Comparison of ENCODE assay signal across 16 cellular contexts in the genomic region with DNA sequence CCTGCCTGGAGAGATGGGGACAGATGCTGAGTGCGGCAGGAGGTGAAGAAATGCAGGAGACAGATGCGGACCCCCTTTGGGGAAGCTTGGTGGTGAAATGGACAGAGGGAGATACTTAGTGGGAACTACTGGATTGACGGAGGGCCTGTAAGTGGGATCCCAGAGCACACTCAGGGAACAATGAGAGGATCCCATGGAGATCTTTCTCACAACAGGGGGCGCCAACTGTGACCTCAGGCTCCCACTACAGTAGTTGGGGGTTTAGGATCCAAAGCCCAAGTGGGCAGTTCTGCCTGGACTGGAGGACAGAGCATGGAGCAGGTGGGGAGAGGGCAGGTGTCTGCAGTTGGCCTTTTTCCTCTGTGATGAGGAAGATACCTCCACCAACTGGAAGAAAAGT. TPM values are rescaled to one million over a fixed set of nuclear protein-coding genes. Genes with fewer than 3 reads are reported as not detected.
A peak's percentile ranks its signal among the peaks of the same experiment; 100 is the strongest.
DNase-seq lines count a peak whose midpoint lies in the region; ATAC-seq, FAIRE-seq and TF ChIP-seq lines count a peak whose summit lies in the region.
"Had no signal": no experiment of that assay in that cellular context is flagged by ENCODE, and none has a peak within 500 bp of the region (broad histone marks: within the 10 kb centered on the region; RNA-seq: fewer than 3 reads in every experiment).

No MANE protein-coding gene starts in this region.

- H3K4me1 ChIP-seq in HepG2 (ENCODE audit: insufficient read depth, low read length): peaks cover 49% of the 10 kb centered on the region
- H3K4me1 ChIP-seq in right lobe of liver: peaks cover 0 to 12% (median 6%) of the 10 kb centered on the region in 4 donors

- H3K27ac Mint-ChIP-seq in IgD-negative memory B cell: peak overlapping the region in 2 of 3 donors; percentile 87 to 98
- H3K27ac Mint-ChIP-seq in effector memory CD8-positive, alpha-beta T cell: peak overlapping the region in 1 of 2 donors; percentile 61
- peak overlapping the region; percentile 5 for H3K27ac Mint-ChIP-seq in stimulated activated memory B cell treated with anti-CD40 and anti-IgM and Interleukin-4, amounts not matched to agents 10 μg/mL and 1 μg/mL and 100 μg/mL, for 72 hours

- TF ChIP-seq POLR2A in HepG2 (IDR thresholded peaks at IDR 0.05; ENCODE audit: insufficient read depth in 1 of 2, low read depth in 2 of 2, low read length in 2 of 2): no peak; a peak in 1 of 4 replicates
- TF ChIP-seq POLR2A in right lobe of liver (IDR thresholded peaks at IDR 0.05): no peak

- H2AFZ ChIP-seq in HepG2 (ENCODE audit: low read length): no peak overlapping the region

- peaks cover 2% of the 10 kb centered on the region for H3K36me3 Mint-ChIP-seq in IgD-negative memory B cell
- peaks cover 54% of the 10 kb centered on the region for H3K36me3 Mint-ChIP-seq in effector memory CD8-positive, alpha-beta T cell (ENCODE audit: insufficient read depth)
- peaks cover 21% of the 10 kb centered on the region for H3K36me3 Mint-ChIP-seq in stimulated activated memory B cell treated with anti-CD40 and anti-IgM and Interleukin-4, amounts not matched to agents 10 μg/mL and 1 μg/mL and 100 μg/mL, for 72 hours

- H3K9me3 ChIP-seq in HepG2 (ENCODE audit: low read length) (no peaks in the 10 kb centered on the region), right lobe of liver (no peaks in the 10 kb centered on the region)
- H3K9me3 ChIP-seq: transverse colon had no signal

- H3K36me3 ChIP-seq in HepG2 (replicated peaks in 1 of 2; ENCODE audit: control insufficient read depth in 1 of 2, insufficient read depth in 2 of 2, low read length in 2 of 2): peaks cover 0 to 2% of the 10 kb centered on the region in 2 experiments; a peak in 2 of 5 replicates
- no peaks in the 10 kb centered on the region for H3K36me3 ChIP-seq in right lobe of liver
- H3K36me3 ChIP-seq: transverse colon had no signal

- H3K27me3 ChIP-seq in HepG2 (ENCODE audit: control insufficient read depth in 1 of 2, insufficient read depth in 2 of 2, low read length in 2 of 2) (peaks cover 0 to 2% of the 10 kb centered on the region in 2 experiments; a peak in 3 of 5 replicates), right lobe of liver (no peaks in the 10 kb centered on the region)

- H3K4me2 ChIP-seq in HepG2 (ENCODE audit: low read depth, low read length): no peak overlapping the region

- no peaks in the 10 kb centered on the region for H4K20me1 ChIP-seq in HepG2 (ENCODE audit: insufficient read depth, low read length)

- no peak for FAIRE-seq in HepG2 (lab: Jason Lieb, UNC)

- TF ChIP-seq CTCF in HepG2 (CRISPR knock-in tag; IDR thresholded peaks at IDR 0.05): peak; percentile 34
- TF ChIP-seq CTCF in right lobe of liver (IDR thresholded peaks at IDR 0.05): no peak

- CTCF ChIA-PET in HepG2 (lab: Yijun Ruan, JAX; ENCODE audit: low intra/inter-chr PET ratio, low total read pairs): no interaction called here

- TF ChIP-seq EP300 in HepG2 (IDR thresholded peaks at IDR 0.05; ENCODE audit: low read depth in 2 of 2, low read length in 2 of 2) (no peak), HepG2 (CRISPR knock-in tag; IDR thresholded peaks at IDR 0.05; ENCODE audit: borderline replicate concordance) (no peak)

- H3K79me2 ChIP-seq in HepG2 (ENCODE audit: insufficient read depth, low read length): peaks cover 22% of the 10 kb centered on the region

- WGBS in HepG2 (ENCODE audit: low lambda C conversion rate): 85% methylated on average over 4 of the region's 4 CpGs
- 100% methylated on average over 3 of the region's 4 CpGs for WGBS in right lobe of liver (ENCODE audit: insufficient coverage, low coverage, low lambda C conversion rate, missing lambda C conversion rate)

- TF ChIP-seq RAD21 in HepG2 (CRISPR knock-in tag; IDR thresholded peaks at IDR 0.05): no peak

- BruUV-seq in HepG2 (replicated peaks; lab: Mats Ljungman, UMichigan): no TSS peak

- ATAC-seq in HepG2: no peak
- ATAC-seq in right lobe of liver: no peak
- ATAC-seq in effector memory CD8-positive, alpha-beta T cell (replicated peaks): no peak
- no peak for ATAC-seq in stimulated activated memory B cell treated with anti-CD40 and anti-IgM and Interleukin-4, amounts not matched to agents 10 μg/mL and 1 μg/mL and 100 μg/mL, for 72 hours
- ATAC-seq in GM19455 (IDR thresholded peaks at IDR 0.05; ENCODE audit: unreplicated experiment): no peak
- ATAC-seq: left ventricle myocardium superior had no signal

- no peaks in the 10 kb centered on the region for H3K27me3 Mint-ChIP-seq in IgD-negative memory B cell
- no peaks in the 10 kb centered on the region for H3K27me3 Mint-ChIP-seq in effector memory CD8-positive, alpha-beta T cell
- H3K27me3 Mint-ChIP-seq in stimulated activated memory B cell treated with anti-CD40 and anti-IgM and Interleukin-4, amounts not matched to agents 10 μg/mL and 1 μg/mL and 100 μg/mL, for 72 hours: no peaks in the 10 kb centered on the region

- intact Hi-C loops in HepG2 (cut with micrococcal nuclease; ENCODE audit: unreplicated experiment): no loop called here
- intact Hi-C loops in right lobe of liver (cut with DNase I): no loop called here

- H3K9ac ChIP-seq in HepG2 (ENCODE audit: insufficient read depth, low read depth, low read length): no peak overlapping the region

- in situ Hi-C loops in HepG2 (cut with HindIII; ENCODE audit: extremely low pct_ligation_motif_present, low pct_unique_long_range_greater_than_20kb): no loop called here

- H3K4me3 ChIP-seq in HepG2 (replicated peaks in 1 of 3; ENCODE audit: insufficient read depth in 1 of 3, low read depth in 2 of 3, low read length in 3 of 3): no peak overlapping the region
- no peak overlapping the region for H3K4me3 ChIP-seq in right lobe of liver
- H3K4me3 ChIP-seq: transverse colon had no signal

- DNase-seq in HepG2 (ENCODE audit: low spot score) (no peak), right lobe of liver (no peak), activated gamma-delta T cell (lab: John Stamatoyannopoulos, UW) (no peak), 8988T (no peak)
- no peak for DNase-seq in effector memory CD8-positive, alpha-beta T cell
- DNase-seq: DMS53, left ventricle myocardium superior, NCI-H1105, NCI-H2171, NCI-H748 treated with DMSO at 0.1 percent for 48 hours, SW 1271, transverse colon had no signal

- peaks cover 31 to 47% (median 43%) of the 10 kb centered on the region in 3 donors for H3K4me1 Mint-ChIP-seq in IgD-negative memory B cell
- peaks cover 47 to 50% of the 10 kb centered on the region in 2 donors for H3K4me1 Mint-ChIP-seq in effector memory CD8-positive, alpha-beta T cell (ENCODE audit: low read depth in 2 of 2)
- H3K4me1 Mint-ChIP-seq in stimulated activated memory B cell treated with anti-CD40 and anti-IgM and Interleukin-4, amounts not matched to agents 10 μg/mL and 1 μg/mL and 100 μg/mL, for 72 hours: peaks cover 72% of the 10 kb centered on the region

- peak overlapping the region in 2 of 4 donors; percentile 76 to 88 for H3K4me3 Mint-ChIP-seq in IgD-negative memory B cell
- H3K4me3 Mint-ChIP-seq in effector memory CD8-positive, alpha-beta T cell: peak overlapping the region; percentile 29 to 62
- peak overlapping the region; percentile 35 for H3K4me3 Mint-ChIP-seq in stimulated activated memory B cell treated with anti-CD40 and anti-IgM and Interleukin-4, amounts not matched to agents 10 μg/mL and 1 μg/mL and 100 μg/mL, for 72 hours
- H3K4me3 Mint-ChIP-seq: CD14-positive monocyte had no signal

- POLR2A ChIA-PET in HepG2 (lab: Yijun Ruan, JAX): no interaction called here

- H3K27ac ChIP-seq in HepG2 (ENCODE audit: extremely low read length, insufficient read depth, low read length) (no peak overlapping the region), right lobe of liver (no peak overlapping the region)
- H3K27ac ChIP-seq: transverse colon had no signal

- peaks cover 0 to 2% (median 0%) of the 10 kb centered on the region in 3 donors for H3K9me3 Mint-ChIP-seq in IgD-negative memory B cell
- no peaks in the 10 kb centered on the region for H3K9me3 Mint-ChIP-seq in effector memory CD8-positive, alpha-beta T cell
- H3K9me3 Mint-ChIP-seq in stimulated activated memory B cell treated with anti-CD40 and anti-IgM and Interleukin-4, amounts not matched to agents 10 μg/mL and 1 μg/mL and 100 μg/mL, for 72 hours: no peaks in the 10 kb centered on the region

RNA-seq across cellular contexts. Expression of a gene that starts 3.4 kb away (rescaled TPM):
- 17.5 and 24.8 TPM in 2 replicates for total RNA-seq in HepG2 (2016; rRNA removed; fragmentation: Illumina TruSeq; extraction: Trizol)
- total RNA-seq in HepG2 (2016; cell fraction: cytosol; rRNA removed; fragmentation: Illumina TruSeq; extraction: Trizol; ENCODE audit: low read depth): 20.0 and 27.3 TPM in 2 replicates
- 14.9 and 23.0 TPM in 2 replicates for total RNA-seq in HepG2 (2016; cell fraction: insoluble cytoplasmic fraction; rRNA removed; fragmentation: Illumina TruSeq; extraction: Trizol)
- 31.4 and 35.9 TPM in 2 replicates for total RNA-seq in HepG2 (2016; cell fraction: membrane; rRNA removed; fragmentation: Illumina TruSeq; extraction: Trizol)
- total RNA-seq in HepG2 (2016; cell fraction: nucleus; rRNA removed; fragmentation: Illumina TruSeq; extraction: Trizol): 18.6 and 22.0 TPM in 2 replicates
- polyA plus RNA-seq in HepG2 (2011; rRNA removed): 35.3 and 38.6 TPM in 2 replicates
- polyA plus RNA-seq in HepG2 (2011; cell fraction: cytosol; rRNA removed): 30.5 and 35.2 TPM in 2 replicates
- polyA plus RNA-seq in HepG2 (2011; cell fraction: nucleus; rRNA removed): 36.6 and 37.4 TPM in 2 replicates
- 21.4 and 25.3 TPM in 2 replicates for polyA plus RNA-seq in HepG2 (2012)
- 32.5 and 40.9 TPM in 2 replicates for polyA plus RNA-seq in HepG2 (2016; cell fraction: cytosol; fragmentation: Illumina TruSeq; extraction: Trizol; ENCODE audit: low read depth)
- 30.7 and 34.8 TPM in 2 replicates for polyA plus RNA-seq in HepG2 (2016; cell fraction: insoluble cytoplasmic fraction; fragmentation: Illumina TruSeq; extraction: Trizol; ENCODE audit: low read depth)
- 49.8 and 53.8 TPM in 2 replicates for polyA plus RNA-seq in HepG2 (2016; cell fraction: membrane; fragmentation: Illumina TruSeq; extraction: Trizol; ENCODE audit: low read depth)
- 49.9 and 52.5 TPM in 2 replicates for polyA plus RNA-seq in HepG2 (2016; cell fraction: nucleus; fragmentation: Illumina TruSeq; extraction: Trizol; ENCODE audit: insufficient read depth, low read depth)
- polyA minus RNA-seq in HepG2 (2011; rRNA and poly(A)+ RNA removed; ENCODE audit: low replicate concordance): 68.5 and 193 TPM in 2 replicates
- 12.9 and 15.4 TPM in 2 replicates for polyA minus RNA-seq in HepG2 (2011; cell fraction: cytosol; rRNA and poly(A)+ RNA removed)
- polyA minus RNA-seq in HepG2 (2011; cell fraction: nucleus; rRNA and poly(A)+ RNA removed): 34.8 and 35.4 TPM in 2 replicates
- 10 to 100 TPM; 10.6 to 19.1 (median 13.9) TPM for total RNA-seq in right lobe of liver
- 44.9 TPM for polyA plus RNA-seq in IgD-negative memory B cell

RNA-seq across cellular contexts. Expression of a gene that starts 3.7 kb away (rescaled TPM):
- total RNA-seq in HepG2 (2016; rRNA removed; fragmentation: Illumina TruSeq; extraction: Trizol) (0.20 TPM in 1 of 2 replicates, not detected in the other), right lobe of liver (under 1 TPM in 3 of 6 experiments, not detected in 3; 0.58 to 0.81 (median 0.70) TPM)
- 0.51 TPM in 1 of 2 replicates, not detected in the other for total RNA-seq in HepG2 (2016; cell fraction: cytosol; rRNA removed; fragmentation: Illumina TruSeq; extraction: Trizol; ENCODE audit: low read depth)
- 0.15 TPM in 1 of 2 replicates, not detected in the other for total RNA-seq in HepG2 (2016; cell fraction: insoluble cytoplasmic fraction; rRNA removed; fragmentation: Illumina TruSeq; extraction: Trizol)
- not detected in 2 replicates for total RNA-seq in HepG2 (2016; cell fraction: membrane; rRNA removed; fragmentation: Illumina TruSeq; extraction: Trizol)
- total RNA-seq in HepG2 (2016; cell fraction: nucleus; rRNA removed; fragmentation: Illumina TruSeq; extraction: Trizol): 0.56 TPM in 1 of 2 replicates, not detected in the other
- polyA plus RNA-seq in HepG2 (2011; rRNA removed) (0.44 and 0.49 TPM in 2 replicates), IgD-negative memory B cell (1.1 TPM)
- polyA plus RNA-seq in HepG2 (2011; cell fraction: cytosol; rRNA removed): 0.17 and 0.32 TPM in 2 replicates
- 5.3 and 9.9 TPM in 2 replicates for polyA plus RNA-seq in HepG2 (2011; cell fraction: nucleus; rRNA removed)
- 0.32 and 0.67 TPM in 2 replicates for polyA plus RNA-seq in HepG2 (2012)
- polyA plus RNA-seq in HepG2 (2016; cell fraction: cytosol; fragmentation: Illumina TruSeq; extraction: Trizol; ENCODE audit: low read depth): 0.24 TPM in 1 of 2 replicates, not detected in the other
- polyA plus RNA-seq in HepG2 (2016; cell fraction: insoluble cytoplasmic fraction; fragmentation: Illumina TruSeq; extraction: Trizol; ENCODE audit: low read depth): not detected in 2 replicates
- not detected in 2 replicates for polyA plus RNA-seq in HepG2 (2016; cell fraction: membrane; fragmentation: Illumina TruSeq; extraction: Trizol; ENCODE audit: low read depth)
- 1.1 TPM in 1 of 2 replicates, not detected in the other for polyA plus RNA-seq in HepG2 (2016; cell fraction: nucleus; fragmentation: Illumina TruSeq; extraction: Trizol; ENCODE audit: insufficient read depth, low read depth)
- 0.72 and 1.4 TPM in 2 replicates for polyA minus RNA-seq in HepG2 (2011; rRNA and poly(A)+ RNA removed; ENCODE audit: low replicate concordance)
- polyA minus RNA-seq in HepG2 (2011; cell fraction: cytosol; rRNA and poly(A)+ RNA removed): 0.88 TPM in 1 of 2 replicates, not detected in the other
- 1.3 and 2.2 TPM in 2 replicates for polyA minus RNA-seq in HepG2 (2011; cell fraction: nucleus; rRNA and poly(A)+ RNA removed)
- total RNA-seq: left ventricle myocardium superior had no signal

RNA-seq across cellular contexts. Expression of a gene that starts 17.4 kb away (rescaled TPM):
- total RNA-seq in HepG2 (2016; rRNA removed; fragmentation: Illumina TruSeq; extraction: Trizol) (14.8 and 18.8 TPM in 2 replicates), right lobe of liver (10 to 100 TPM in 3 of 6 experiments, 1 to 10 TPM in 3; 3.2 to 23.8 (median 11.2) TPM)
- 35.6 and 43.0 TPM in 2 replicates for total RNA-seq in HepG2 (2016; cell fraction: cytosol; rRNA removed; fragmentation: Illumina TruSeq; extraction: Trizol; ENCODE audit: low read depth)
- 13.0 and 19.7 TPM in 2 replicates for total RNA-seq in HepG2 (2016; cell fraction: insoluble cytoplasmic fraction; rRNA removed; fragmentation: Illumina TruSeq; extraction: Trizol)
- 47.7 and 65.6 TPM in 2 replicates for total RNA-seq in HepG2 (2016; cell fraction: membrane; rRNA removed; fragmentation: Illumina TruSeq; extraction: Trizol)
- total RNA-seq in HepG2 (2016; cell fraction: nucleus; rRNA removed; fragmentation: Illumina TruSeq; extraction: Trizol): 12.8 and 17.5 TPM in 2 replicates
- polyA plus RNA-seq in HepG2 (2011; rRNA removed) (27.7 and 36.4 TPM in 2 replicates), IgD-negative memory B cell (32.5 TPM)
- 26.2 and 47.9 TPM in 2 replicates for polyA plus RNA-seq in HepG2 (2011; cell fraction: cytosol; rRNA removed)
- 41.2 and 43.3 TPM in 2 replicates for polyA plus RNA-seq in HepG2 (2011; cell fraction: nucleus; rRNA removed)
- polyA plus RNA-seq in HepG2 (2012): 14.8 and 21.6 TPM in 2 replicates
- polyA plus RNA-seq in HepG2 (2016; cell fraction: cytosol; fragmentation: Illumina TruSeq; extraction: Trizol; ENCODE audit: low read depth): 55.5 and 75.3 TPM in 2 replicates
- 20.6 and 23.9 TPM in 2 replicates for polyA plus RNA-seq in HepG2 (2016; cell fraction: insoluble cytoplasmic fraction; fragmentation: Illumina TruSeq; extraction: Trizol; ENCODE audit: low read depth)
- polyA plus RNA-seq in HepG2 (2016; cell fraction: membrane; fragmentation: Illumina TruSeq; extraction: Trizol; ENCODE audit: low read depth): 69.4 and 78.8 TPM in 2 replicates
- polyA plus RNA-seq in HepG2 (2016; cell fraction: nucleus; fragmentation: Illumina TruSeq; extraction: Trizol; ENCODE audit: insufficient read depth, low read depth): 25.2 and 32.3 TPM in 2 replicates
- polyA minus RNA-seq in HepG2 (2011; rRNA and poly(A)+ RNA removed; ENCODE audit: low replicate concordance): 74.4 and 118 TPM in 2 replicates
- 40.0 and 42.1 TPM in 2 replicates for polyA minus RNA-seq in HepG2 (2011; cell fraction: cytosol; rRNA and poly(A)+ RNA removed)
- polyA minus RNA-seq in HepG2 (2011; cell fraction: nucleus; rRNA and poly(A)+ RNA removed): 15.6 and 17.8 TPM in 2 replicates

RNA-seq across cellular contexts. Expression of a gene that starts 34.8 kb away (rescaled TPM):
- total RNA-seq in HepG2 (2016; rRNA removed; fragmentation: Illumina TruSeq; extraction: Trizol) (16.7 and 18.5 TPM in 2 replicates), right lobe of liver (10 to 100 TPM; 22.5 to 40.3 (median 29.8) TPM)
- total RNA-seq in HepG2 (2016; cell fraction: cytosol; rRNA removed; fragmentation: Illumina TruSeq; extraction: Trizol; ENCODE audit: low read depth): 13.5 and 13.9 TPM in 2 replicates
- total RNA-seq in HepG2 (2016; cell fraction: insoluble cytoplasmic fraction; rRNA removed; fragmentation: Illumina TruSeq; extraction: Trizol): 11.7 and 18.2 TPM in 2 replicates
- 42.0 and 46.1 TPM in 2 replicates for total RNA-seq in HepG2 (2016; cell fraction: membrane; rRNA removed; fragmentation: Illumina TruSeq; extraction: Trizol)
- total RNA-seq in HepG2 (2016; cell fraction: nucleus; rRNA removed; fragmentation: Illumina TruSeq; extraction: Trizol): 13.4 and 15.1 TPM in 2 replicates
- polyA plus RNA-seq in HepG2 (2011; rRNA removed) (65.4 and 103 TPM in 2 replicates), IgD-negative memory B cell (38.9 TPM)
- 63.0 and 69.3 TPM in 2 replicates for polyA plus RNA-seq in HepG2 (2011; cell fraction: cytosol; rRNA removed)
- 134 and 138 TPM in 2 replicates for polyA plus RNA-seq in HepG2 (2011; cell fraction: nucleus; rRNA removed)
- polyA plus RNA-seq in HepG2 (2012): 36.1 and 53.0 TPM in 2 replicates
- 33.4 and 37.1 TPM in 2 replicates for polyA plus RNA-seq in HepG2 (2016; cell fraction: cytosol; fragmentation: Illumina TruSeq; extraction: Trizol; ENCODE audit: low read depth)
- 18.0 and 19.3 TPM in 2 replicates for polyA plus RNA-seq in HepG2 (2016; cell fraction: insoluble cytoplasmic fraction; fragmentation: Illumina TruSeq; extraction: Trizol; ENCODE audit: low read depth)
- polyA plus RNA-seq in HepG2 (2016; cell fraction: membrane; fragmentation: Illumina TruSeq; extraction: Trizol; ENCODE audit: low read depth): 54.8 and 59.0 TPM in 2 replicates
- 32.9 and 35.5 TPM in 2 replicates for polyA plus RNA-seq in HepG2 (2016; cell fraction: nucleus; fragmentation: Illumina TruSeq; extraction: Trizol; ENCODE audit: insufficient read depth, low read depth)
- 41.6 and 91.9 TPM in 2 replicates for polyA minus RNA-seq in HepG2 (2011; rRNA and poly(A)+ RNA removed; ENCODE audit: low replicate concordance)
- 15.4 and 21.1 TPM in 2 replicates for polyA minus RNA-seq in HepG2 (2011; cell fraction: cytosol; rRNA and poly(A)+ RNA removed)
- 22.4 and 22.6 TPM in 2 replicates for polyA minus RNA-seq in HepG2 (2011; cell fraction: nucleus; rRNA and poly(A)+ RNA removed)

RNA-seq across cellular contexts. Expression of a gene that starts 46.5 kb away (rescaled TPM):
- total RNA-seq in HepG2 (2016; rRNA removed; fragmentation: Illumina TruSeq; extraction: Trizol): 16.1 and 16.6 TPM in 2 replicates
- 10.4 and 11.3 TPM in 2 replicates for total RNA-seq in HepG2 (2016; cell fraction: cytosol; rRNA removed; fragmentation: Illumina TruSeq; extraction: Trizol; ENCODE audit: low read depth)
- 12.3 and 17.2 TPM in 2 replicates for total RNA-seq in HepG2 (2016; cell fraction: insoluble cytoplasmic fraction; rRNA removed; fragmentation: Illumina TruSeq; extraction: Trizol)
- 21.5 and 21.9 TPM in 2 replicates for total RNA-seq in HepG2 (2016; cell fraction: membrane; rRNA removed; fragmentation: Illumina TruSeq; extraction: Trizol)
- total RNA-seq in HepG2 (2016; cell fraction: nucleus; rRNA removed; fragmentation: Illumina TruSeq; extraction: Trizol): 20.0 and 24.0 TPM in 2 replicates
- polyA plus RNA-seq in HepG2 (2011; rRNA removed): 25.2 and 30.1 TPM in 2 replicates
- 19.7 and 22.7 TPM in 2 replicates for polyA plus RNA-seq in HepG2 (2011; cell fraction: cytosol; rRNA removed)
- polyA plus RNA-seq in HepG2 (2011; cell fraction: nucleus; rRNA removed): 108 and 126 TPM in 2 replicates
- polyA plus RNA-seq in HepG2 (2012): 22.5 and 36.8 TPM in 2 replicates
- 3.8 and 4.2 TPM in 2 replicates for polyA plus RNA-seq in HepG2 (2016; cell fraction: cytosol; fragmentation: Illumina TruSeq; extraction: Trizol; ENCODE audit: low read depth)
- 24.1 and 30.7 TPM in 2 replicates for polyA plus RNA-seq in HepG2 (2016; cell fraction: insoluble cytoplasmic fraction; fragmentation: Illumina TruSeq; extraction: Trizol; ENCODE audit: low read depth)
- 16.7 and 17.4 TPM in 2 replicates for polyA plus RNA-seq in HepG2 (2016; cell fraction: membrane; fragmentation: Illumina TruSeq; extraction: Trizol; ENCODE audit: low read depth)
- 72.4 and 76.1 TPM in 2 replicates for polyA plus RNA-seq in HepG2 (2016; cell fraction: nucleus; fragmentation: Illumina TruSeq; extraction: Trizol; ENCODE audit: insufficient read depth, low read depth)
- polyA minus RNA-seq in HepG2 (2011; rRNA and poly(A)+ RNA removed; ENCODE audit: low replicate concordance): 25.3 and 40.6 TPM in 2 replicates
- polyA minus RNA-seq in HepG2 (2011; cell fraction: cytosol; rRNA and poly(A)+ RNA removed): 8.3 and 11.4 TPM in 2 replicates
- polyA minus RNA-seq in HepG2 (2011; cell fraction: nucleus; rRNA and poly(A)+ RNA removed): 25.0 and 25.4 TPM in 2 replicates
- 10 to 100 TPM in 5 of 6 experiments, 1 to 10 TPM in 1; 9.7 to 54.1 (median 23.6) TPM for total RNA-seq in right lobe of liver
- polyA plus RNA-seq in IgD-negative memory B cell: 90.5 TPM
